Comparison of ENCODE assay signal across 14 cellular contexts in genomic region chr2:215754546-215754945, GRCh38.
DNase-seq lines count a peak whose midpoint lies in the region; ATAC-seq lines count a peak whose summit lies in the region.
"Had no signal": no experiment of that assay in that cellular context is flagged by ENCODE, and none has a peak within 500 bp of the region (broad histone marks: within the 10 kb centered on the region; RNA-seq: fewer than 3 reads in every experiment).

No MANE protein-coding gene starts in this region.

- intact Hi-C loops in sciatic nerve (cut with DNase I): no loop called here

- peak; percentile 32 for DNase-seq in Ammon's horn (ENCODE audit: low spot score)
- peak; percentile 62 for DNase-seq in CD1c-positive myeloid dendritic cell (ENCODE audit: extremely low spot score)
- DNase-seq in foreskin melanocyte: peak; percentile 87
- no peak for DNase-seq in sciatic nerve (ENCODE audit: low spot score)
- DNase-seq in stimulated activated CD8-positive, alpha-beta memory T cell treated with anti-CD3 and anti-CD28 coated beads, Interleukin-4, amount 100 ng/mL, for 48 hours: no peak
- no peak for DNase-seq in NCI-H226
- DNase-seq: BE2C; Caco-2; CD8-positive, alpha-beta memory T cell; DND-41; GDM1; GOT3; H9 had no signal

- ATAC-seq in sciatic nerve: peak; percentile 47
- no peak for ATAC-seq in HG03342 (IDR thresholded peaks at IDR 0.05; ENCODE audit: unreplicated experiment)

Comparison
In these comparisons a context has a peak if more than half of its experiments do, and no peak if none do; other contexts are left out.
1. DNase-seq: peak in Ammon's horn (single experiment), CD1c-positive myeloid dendritic cell (single experiment) and foreskin melanocyte (single experiment); none in sciatic nerve (single experiment), stimulated activated CD8-positive, alpha-beta memory T cell treated with anti-CD3 and anti-CD28 coated beads, Interleukin-4, amount 100 ng/mL, for 48 hours (single experiment) and NCI-H226 (single experiment).